In genomic region chr6:166005846-166006592, GRCh38 we compare ENCODE assay signal across 8 cellular contexts.
DNase-seq lines count a peak whose midpoint lies in the region; ATAC-seq and TF ChIP-seq lines count a peak whose summit lies in the region.

No MANE protein-coding gene starts in this region.

- ATAC-seq in omental fat pad (ENCODE audit: low FRiP score) (peak; percentile 65), HG02973 (IDR thresholded peaks at IDR 0.05; ENCODE audit: unreplicated experiment) (no peak)

- peak overlapping the region; percentile 51 for H3K4me3 ChIP-seq in fibroblast of pulmonary artery (replicated peaks; ENCODE audit: low read depth, low read length)

- in situ Hi-C loops in Caki2 (cut with HindIII; ENCODE audit: low pct_unique_long_range_greater_than_20kb, low sequenced_read_pairs), result no loop called here

- TF ChIP-seq CTCF in fibroblast of pulmonary artery (IDR thresholded peaks at IDR 0.05; ENCODE audit: low read length, missing control alignments), result no peak
- TF ChIP-seq CTCF in omental fat pad (IDR thresholded peaks at IDR 0.05), result no peak

- DNase-seq in Caki2 (ENCODE audit: low read depth) (peak; percentile 62), NCI-H82 (lab: John Stamatoyannopoulos, UW) (peak; percentile 79), fibroblast of pulmonary artery (ENCODE audit: low read depth) (peak; percentile 91), omental fat pad (ENCODE audit: low spot score) (no peak), NOMO-1 treated with DMSO at 0.1 percent for 48 hours (lab: John Stamatoyannopoulos, UW; ENCODE audit: unreplicated experiment) (no peak)
- no peak for DNase-seq in activated CD4-positive, CD25-positive, alpha-beta regulatory T cell (lab: John Stamatoyannopoulos, UW)
- no peak for DNase-seq in effector CD4-positive, alpha-beta T cell

Comparison
In these comparisons a context has a peak if more than half of its experiments do, and no peak if none do; other contexts are left out.
1. DNase-seq: peak in Caki2 (single experiment), NCI-H82 (single experiment) and fibroblast of pulmonary artery (single experiment); none in omental fat pad (single experiment), NOMO-1 treated with DMSO at 0.1 percent for 48 hours (single experiment), activated CD4-positive, CD25-positive, alpha-beta regulatory T cell (0 of 4) and effector CD4-positive, alpha-beta T cell (single experiment).